In genomic region chr6:134247854-134248580, GRCh38 we compare ENCODE assay signal across 11 cellular contexts.
DNase-seq lines count a peak whose midpoint lies in the region; ATAC-seq, FAIRE-seq and TF ChIP-seq lines count a peak whose summit lies in the region.
"Had no signal": no experiment of that assay in that cellular context is flagged by ENCODE, and none has a peak within 500 bp of the region (broad histone marks: within the 10 kb centered on the region; RNA-seq: fewer than 3 reads in every experiment).

No MANE protein-coding gene starts in this region.

- peak overlapping the region; percentile 95 for H3K27ac Mint-ChIP-seq in stimulated activated naive CD8-positive, alpha-beta T cell treated with anti-CD3 and anti-CD28 coated beads, Interleukin-15, Interleukin-2, amounts not matched to agents 100 ng/mL and 50 ng/mL, for 24 hours
- H3K27ac Mint-ChIP-seq in activated CD4-positive, alpha-beta memory T cell treated with anti-CD3 and anti-CD28 coated beads for 36 hours: peak overlapping the region; percentile 86
- H3K27ac Mint-ChIP-seq: endodermal cell had no signal

- no peaks in the 10 kb centered on the region for H3K9me3 Mint-ChIP-seq in stimulated activated naive CD8-positive, alpha-beta T cell treated with anti-CD3 and anti-CD28 coated beads, Interleukin-15, Interleukin-2, amounts not matched to agents 100 ng/mL and 50 ng/mL, for 24 hours
- peaks cover 4% of the 10 kb centered on the region for H3K9me3 Mint-ChIP-seq in activated CD4-positive, alpha-beta memory T cell treated with anti-CD3 and anti-CD28 coated beads for 36 hours
- H3K9me3 Mint-ChIP-seq: endodermal cell had no signal

- H3K4me3 Mint-ChIP-seq in stimulated activated naive CD8-positive, alpha-beta T cell treated with anti-CD3 and anti-CD28 coated beads, Interleukin-15, Interleukin-2, amounts not matched to agents 100 ng/mL and 50 ng/mL, for 24 hours: no peak overlapping the region
- H3K4me3 Mint-ChIP-seq in activated CD4-positive, alpha-beta memory T cell treated with anti-CD3 and anti-CD28 coated beads for 36 hours: peak overlapping the region; percentile 20
- H3K4me3 Mint-ChIP-seq: endodermal cell had no signal

- CTCF ChIA-PET in activated CD4-positive, alpha-beta memory T cell treated with anti-CD3 and anti-CD28 coated beads for 36 hours (lab: Charles Lee): interaction anchor here (0.7 to 0.9 kb wide), 3 partner anchors 70 to 197 kb away, joined by 3 read pairs; no protein-coding TSS in a partner anchor

- no peaks in the 10 kb centered on the region for H3K36me3 Mint-ChIP-seq in stimulated activated naive CD8-positive, alpha-beta T cell treated with anti-CD3 and anti-CD28 coated beads, Interleukin-15, Interleukin-2, amounts not matched to agents 100 ng/mL and 50 ng/mL, for 24 hours (ENCODE audit: low read depth)
- H3K36me3 Mint-ChIP-seq in activated CD4-positive, alpha-beta memory T cell treated with anti-CD3 and anti-CD28 coated beads for 36 hours: no peaks in the 10 kb centered on the region

- POLR2A ChIA-PET in activated CD4-positive, alpha-beta memory T cell treated with anti-CD3 and anti-CD28 coated beads for 36 hours (lab: Charles Lee): interaction anchor here (0.6 to 1.4 kb wide), 5 partner anchors 13 to 70 kb away, joined by 3 to 4 read pairs (median 3); no protein-coding TSS in a partner anchor

- DNase-seq in stimulated activated naive CD8-positive, alpha-beta T cell treated with anti-CD3 and anti-CD28 coated beads, Interleukin-15, Interleukin-2, amounts not matched to agents 100 U/mL and 50 U/mL, for 24 hours: no peak
- DNase-seq in activated CD4-positive, alpha-beta memory T cell treated with anti-CD3 and anti-CD28 coated beads for 36 hours: no peak
- peak; percentile 6 for DNase-seq in fibroblast of gingiva (ENCODE audit: low read depth)
- DNase-seq in NCI-H510A treated with DMSO at 0.1 percent for 48 hours (lab: John Stamatoyannopoulos, UW): no peak
- DNase-seq in D721Med (ENCODE audit: insufficient read length, low spot score): no peak
- DNase-seq: endodermal cell, posterior cingulate gyrus, WERI-Rb-1 had no signal

- peaks cover 59% of the 10 kb centered on the region for H3K4me1 Mint-ChIP-seq in stimulated activated naive CD8-positive, alpha-beta T cell treated with anti-CD3 and anti-CD28 coated beads, Interleukin-15, Interleukin-2, amounts not matched to agents 100 ng/mL and 50 ng/mL, for 24 hours (ENCODE audit: low read depth)
- H3K4me1 Mint-ChIP-seq in activated CD4-positive, alpha-beta memory T cell treated with anti-CD3 and anti-CD28 coated beads for 36 hours (ENCODE audit: low read depth): peaks cover 51% of the 10 kb centered on the region
- H3K4me1 Mint-ChIP-seq: endodermal cell had no signal

- H3K27me3 Mint-ChIP-seq in stimulated activated naive CD8-positive, alpha-beta T cell treated with anti-CD3 and anti-CD28 coated beads, Interleukin-15, Interleukin-2, amounts not matched to agents 100 ng/mL and 50 ng/mL, for 24 hours: no peaks in the 10 kb centered on the region
- H3K27me3 Mint-ChIP-seq in activated CD4-positive, alpha-beta memory T cell treated with anti-CD3 and anti-CD28 coated beads for 36 hours: no peaks in the 10 kb centered on the region

- intact Hi-C loops in activated CD4-positive, alpha-beta memory T cell treated with anti-CD3 and anti-CD28 coated beads for 36 hours (cut with micrococcal nuclease): loop anchor here (1.0 to 5.0 kb wide), 11 partner anchors 12 to 934 kb away; partner anchors contain the start of genes MYB and TBPL1

- FAIRE-seq in D721Med (lab: Jason Lieb, UNC): no peak

- no peak for ATAC-seq in stimulated activated naive CD8-positive, alpha-beta T cell treated with anti-CD3 and anti-CD28 coated beads, Interleukin-15, Interleukin-2, amounts not matched to agents 100 U/mL and 50 U/mL, for 24 hours
- no peak for ATAC-seq in GM19035 (IDR thresholded peaks at IDR 0.05; ENCODE audit: unreplicated experiment)
- no peak for ATAC-seq in GM21367 (IDR thresholded peaks at IDR 0.05; ENCODE audit: unreplicated experiment)

- no peak for TF ChIP-seq CTCF in D721Med (IDR thresholded peaks at IDR 0.05; ENCODE audit: insufficient read depth, missing control alignments)
